ENCODE assay signal across 18 cellular contexts in genomic region chr9:95766906-95767305, GRCh38.
"Had no signal": no experiment of that assay in that cellular context is flagged by ENCODE, and none has a peak within 500 bp of the region (broad histone marks: within the 10 kb centered on the region; RNA-seq: fewer than 3 reads in every experiment).

No MANE protein-coding gene starts in this region.

- H3K4me3 ChIP-seq: PC-9 had no signal

- H3K27ac ChIP-seq: PC-9 had no signal

- H3K4me2 ChIP-seq: PC-9 had no signal

- H2AFZ ChIP-seq: PC-9 had no signal

- DNase-seq: activated B cell treated with CpG ODN at 0.5 μM for 24 hours; activated CD4-positive, alpha-beta memory T cell treated with anti-CD3 and anti-CD28 coated beads, Interleukin-2, amount 10 ng/mL, durations not matched to agents 7 days and 5 days; activated CD4-positive, alpha-beta T cell treated with anti-CD3 and anti-CD28 coated beads, Interleukin-2, amount 10 ng/mL, durations not matched to agents 7 days and 5 days; activated gamma-delta T cell; activated naive CD4-positive, alpha-beta T cell treated with anti-CD3 and anti-CD28 coated beads for 36 hours; activated T-cell treated with anti-CD3 and anti-CD28 coated beads for 4 hours; activated T-cell treated with anti-CD3 and anti-CD28 coated beads, Interleukin-2, amount 50 U/mL, for 48 hours; amygdala; Karpas-422; MM.1S; NCI-H1105 treated with DMSO at 0.1 percent for 48 hours; NCI-H146; NCI-H187 treated with DMSO at 0.1 percent for 48 hours; NCI-H2081 treated with DMSO at 0.1 percent for 48 hours; NCI-H446; NCI-H524; PC-9; SHP77 treated with DMSO at 0.1 percent for 48 hours had no signal
